ENCODE assay signal across 1 cellular context in the genomic region with DNA sequence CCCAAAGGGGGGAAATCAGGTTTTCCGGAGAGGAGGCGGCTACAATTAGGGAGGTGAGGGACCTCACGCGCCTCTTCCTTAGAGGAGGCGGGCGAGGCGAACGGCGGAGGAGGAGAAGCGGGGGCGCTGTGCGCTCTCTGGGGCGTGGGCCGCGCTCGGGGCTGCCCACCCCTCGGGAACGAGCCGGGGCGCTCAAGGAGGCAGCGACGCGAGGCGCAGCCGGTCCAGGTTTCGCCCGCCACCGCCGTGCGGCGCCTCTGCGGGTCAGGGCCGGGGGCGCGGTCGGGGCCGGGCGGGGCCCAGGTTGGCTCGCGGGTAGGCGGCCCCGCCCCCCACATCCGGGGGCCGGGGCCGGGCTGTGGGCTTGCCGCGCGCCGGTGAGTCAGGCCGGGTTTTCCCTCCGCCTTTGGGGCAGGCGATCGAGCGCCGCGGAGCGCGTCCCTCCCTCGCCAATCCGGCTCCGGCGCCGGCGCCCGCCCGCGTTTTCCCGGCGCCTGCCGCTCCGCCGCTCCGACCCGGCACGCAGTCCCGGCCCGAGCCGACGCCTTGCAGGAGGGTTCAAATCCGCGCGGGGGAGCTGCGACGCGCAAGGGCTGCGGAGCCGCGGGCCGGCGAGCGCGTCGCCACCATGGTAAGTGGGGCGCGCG.
TF ChIP-seq lines count a peak whose summit lies in the region.

A gene with protein sequence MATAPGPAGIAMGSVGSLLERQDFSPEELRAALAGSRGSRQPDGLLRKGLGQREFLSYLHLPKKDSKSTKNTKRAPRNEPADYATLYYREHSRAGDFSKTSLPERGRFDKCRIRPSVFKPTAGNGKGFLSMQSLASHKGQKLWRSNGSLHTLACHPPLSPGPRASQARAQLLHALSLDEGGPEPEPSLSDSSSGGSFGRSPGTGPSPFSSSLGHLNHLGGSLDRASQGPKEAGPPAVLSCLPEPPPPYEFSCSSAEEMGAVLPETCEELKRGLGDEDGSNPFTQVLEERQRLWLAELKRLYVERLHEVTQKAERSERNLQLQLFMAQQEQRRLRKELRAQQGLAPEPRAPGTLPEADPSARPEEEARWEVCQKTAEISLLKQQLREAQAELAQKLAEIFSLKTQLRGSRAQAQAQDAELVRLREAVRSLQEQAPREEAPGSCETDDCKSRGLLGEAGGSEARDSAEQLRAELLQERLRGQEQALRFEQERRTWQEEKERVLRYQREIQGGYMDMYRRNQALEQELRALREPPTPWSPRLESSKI (plus strand): TSS at position 392 of the 647 bp plus-strand sequence. CDS start 6,052 bp downstream, outside the sequence.

TF ChIP-seq in K562, 482 proteins besides CTCF, POLR2A, EP300 and RAD21 (continued from another document and continues in another):
- no peak for TF ChIP-seq ZNF586 (CRISPR knock-in tag; conservative IDR thresholded peaks at IDR 0.05)
- TF ChIP-seq, protein P1, sequence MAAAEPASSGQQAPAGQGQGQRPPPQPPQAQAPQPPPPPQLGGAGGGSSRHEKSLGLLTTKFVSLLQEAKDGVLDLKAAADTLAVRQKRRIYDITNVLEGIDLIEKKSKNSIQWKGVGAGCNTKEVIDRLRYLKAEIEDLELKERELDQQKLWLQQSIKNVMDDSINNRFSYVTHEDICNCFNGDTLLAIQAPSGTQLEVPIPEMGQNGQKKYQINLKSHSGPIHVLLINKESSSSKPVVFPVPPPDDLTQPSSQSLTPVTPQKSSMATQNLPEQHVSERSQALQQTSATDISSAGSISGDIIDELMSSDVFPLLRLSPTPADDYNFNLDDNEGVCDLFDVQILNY (CRISPR knock-in tag; IDR thresholded peaks at IDR 0.05) = no peak
- no peak for TF ChIP-seq PHB (CRISPR knock-in tag; IDR thresholded peaks at IDR 0.05)
- TF ChIP-seq KLF1 (tag; IDR thresholded peaks at IDR 0.05) = peak; percentile 71; the same call in 1 of the 2 replicates
- TF ChIP-seq, protein P2, sequence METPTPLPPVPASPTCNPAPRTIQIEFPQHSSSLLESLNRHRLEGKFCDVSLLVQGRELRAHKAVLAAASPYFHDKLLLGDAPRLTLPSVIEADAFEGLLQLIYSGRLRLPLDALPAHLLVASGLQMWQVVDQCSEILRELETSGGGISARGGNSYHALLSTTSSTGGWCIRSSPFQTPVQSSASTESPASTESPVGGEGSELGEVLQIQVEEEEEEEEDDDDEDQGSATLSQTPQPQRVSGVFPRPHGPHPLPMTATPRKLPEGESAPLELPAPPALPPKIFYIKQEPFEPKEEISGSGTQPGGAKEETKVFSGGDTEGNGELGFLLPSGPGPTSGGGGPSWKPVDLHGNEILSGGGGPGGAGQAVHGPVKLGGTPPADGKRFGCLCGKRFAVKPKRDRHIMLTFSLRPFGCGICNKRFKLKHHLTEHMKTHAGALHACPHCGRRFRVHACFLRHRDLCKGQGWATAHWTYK (CRISPR knock-in tag; IDR thresholded peaks at IDR 0.05) = no peak
- TF ChIP-seq, protein P3, sequence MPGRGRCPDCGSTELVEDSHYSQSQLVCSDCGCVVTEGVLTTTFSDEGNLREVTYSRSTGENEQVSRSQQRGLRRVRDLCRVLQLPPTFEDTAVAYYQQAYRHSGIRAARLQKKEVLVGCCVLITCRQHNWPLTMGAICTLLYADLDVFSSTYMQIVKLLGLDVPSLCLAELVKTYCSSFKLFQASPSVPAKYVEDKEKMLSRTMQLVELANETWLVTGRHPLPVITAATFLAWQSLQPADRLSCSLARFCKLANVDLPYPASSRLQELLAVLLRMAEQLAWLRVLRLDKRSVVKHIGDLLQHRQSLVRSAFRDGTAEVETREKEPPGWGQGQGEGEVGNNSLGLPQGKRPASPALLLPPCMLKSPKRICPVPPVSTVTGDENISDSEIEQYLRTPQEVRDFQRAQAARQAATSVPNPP (IDR thresholded peaks at IDR 0.05; ENCODE audit: borderline replicate concordance, insufficient read depth, insufficient read length) = no peak
- TF ChIP-seq EHMT2 (IDR thresholded peaks at IDR 0.05) = no peak
- no peak for TF ChIP-seq FOS (IDR thresholded peaks at IDR 0.05; ENCODE audit: extremely low read depth, insufficient read length)
- TF ChIP-seq ZC3H8 (IDR thresholded peaks at IDR 0.05) = no peak
- no peak for TF ChIP-seq PRPF4 (IDR thresholded peaks at IDR 0.05; ENCODE audit: insufficient read depth, low read depth, low read length, poor library complexity, severe bottlenecking)
- TF ChIP-seq NR1H2 (CRISPR knock-in tag; IDR thresholded peaks at IDR 0.05) = no peak
- TF ChIP-seq SNIP1 (IDR thresholded peaks at IDR 0.05; ENCODE audit: low read depth) = no peak
- TF ChIP-seq, protein P4, sequence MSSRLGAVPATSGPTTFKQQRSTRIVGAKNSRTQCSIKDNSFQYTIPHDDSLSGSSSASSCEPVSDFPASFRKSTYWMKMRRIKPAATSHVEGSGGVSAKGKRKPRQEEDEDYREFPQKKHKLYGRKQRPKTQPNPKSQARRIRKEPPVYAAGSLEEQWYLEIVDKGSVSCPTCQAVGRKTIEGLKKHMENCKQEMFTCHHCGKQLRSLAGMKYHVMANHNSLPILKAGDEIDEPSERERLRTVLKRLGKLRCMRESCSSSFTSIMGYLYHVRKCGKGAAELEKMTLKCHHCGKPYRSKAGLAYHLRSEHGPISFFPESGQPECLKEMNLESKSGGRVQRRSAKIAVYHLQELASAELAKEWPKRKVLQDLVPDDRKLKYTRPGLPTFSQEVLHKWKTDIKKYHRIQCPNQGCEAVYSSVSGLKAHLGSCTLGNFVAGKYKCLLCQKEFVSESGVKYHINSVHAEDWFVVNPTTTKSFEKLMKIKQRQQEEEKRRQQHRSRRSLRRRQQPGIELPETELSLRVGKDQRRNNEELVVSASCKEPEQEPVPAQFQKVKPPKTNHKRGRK (tag; IDR thresholded peaks at IDR 0.05) = no peak
- TF ChIP-seq PURB (CRISPR knock-in tag; IDR thresholded peaks at IDR 0.05; ENCODE audit: low read depth) = no peak
- peak; percentile 81 for TF ChIP-seq FOSL1 (tag; conservative IDR thresholded peaks at IDR 0.05)
- TF ChIP-seq ARID1B (IDR thresholded peaks at IDR 0.05) = no peak
- TF ChIP-seq ZNF274 (IDR thresholded peaks at IDR 0.05; ENCODE audit: borderline replicate concordance, low read depth, low read length) = no peak
- TF ChIP-seq, protein P5, sequence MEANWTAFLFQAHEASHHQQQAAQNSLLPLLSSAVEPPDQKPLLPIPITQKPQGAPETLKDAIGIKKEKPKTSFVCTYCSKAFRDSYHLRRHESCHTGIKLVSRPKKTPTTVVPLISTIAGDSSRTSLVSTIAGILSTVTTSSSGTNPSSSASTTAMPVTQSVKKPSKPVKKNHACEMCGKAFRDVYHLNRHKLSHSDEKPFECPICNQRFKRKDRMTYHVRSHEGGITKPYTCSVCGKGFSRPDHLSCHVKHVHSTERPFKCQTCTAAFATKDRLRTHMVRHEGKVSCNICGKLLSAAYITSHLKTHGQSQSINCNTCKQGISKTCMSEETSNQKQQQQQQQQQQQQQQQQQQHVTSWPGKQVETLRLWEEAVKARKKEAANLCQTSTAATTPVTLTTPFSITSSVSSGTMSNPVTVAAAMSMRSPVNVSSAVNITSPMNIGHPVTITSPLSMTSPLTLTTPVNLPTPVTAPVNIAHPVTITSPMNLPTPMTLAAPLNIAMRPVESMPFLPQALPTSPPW (CRISPR knock-in tag; IDR thresholded peaks at IDR 0.05) = peak; percentile 97
- no peak for TF ChIP-seq IFI16 (CRISPR knock-in tag; IDR thresholded peaks at IDR 0.05)
- TF ChIP-seq PPARD (CRISPR knock-in tag; IDR thresholded peaks at IDR 0.05) = no peak
- TF ChIP-seq SETDB1 (IDR thresholded peaks at IDR 0.05; ENCODE audit: low read length) = no peak
- 0 out of 2 replicates have a peak, but pooled peaks have one; percentile 15 for TF ChIP-seq TCF3 (CRISPR knock-in tag; IDR thresholded peaks at IDR 0.05)
- TF ChIP-seq ILF3 (IDR thresholded peaks at IDR 0.05; ENCODE audit: borderline replicate concordance) = no peak
- no peak for TF ChIP-seq TRIM24 (IDR thresholded peaks at IDR 0.05)
- no peak for TF ChIP-seq KLF10 (CRISPR knock-in tag; IDR thresholded peaks at IDR 0.05)
- peak; percentile 17; the same call in 1 of the 2 replicates for TF ChIP-seq TEAD4 (IDR thresholded peaks at IDR 0.05; ENCODE audit: low read length)
- TF ChIP-seq TEAD4 (CRISPR knock-in tag; IDR thresholded peaks at IDR 0.05; ENCODE audit: borderline replicate concordance) = no peak
- no peak for TF ChIP-seq ZNF780A (CRISPR knock-in tag; IDR thresholded peaks at IDR 0.05)
- peak; percentile 10; the same call in 1 of the 2 replicates for TF ChIP-seq PHF21A (IDR thresholded peaks at IDR 0.05; ENCODE audit: borderline replicate concordance, low read depth)
- TF ChIP-seq NUFIP1 (IDR thresholded peaks at IDR 0.05; ENCODE audit: partially characterized antibody) = no peak
- TF ChIP-seq, protein P6, sequence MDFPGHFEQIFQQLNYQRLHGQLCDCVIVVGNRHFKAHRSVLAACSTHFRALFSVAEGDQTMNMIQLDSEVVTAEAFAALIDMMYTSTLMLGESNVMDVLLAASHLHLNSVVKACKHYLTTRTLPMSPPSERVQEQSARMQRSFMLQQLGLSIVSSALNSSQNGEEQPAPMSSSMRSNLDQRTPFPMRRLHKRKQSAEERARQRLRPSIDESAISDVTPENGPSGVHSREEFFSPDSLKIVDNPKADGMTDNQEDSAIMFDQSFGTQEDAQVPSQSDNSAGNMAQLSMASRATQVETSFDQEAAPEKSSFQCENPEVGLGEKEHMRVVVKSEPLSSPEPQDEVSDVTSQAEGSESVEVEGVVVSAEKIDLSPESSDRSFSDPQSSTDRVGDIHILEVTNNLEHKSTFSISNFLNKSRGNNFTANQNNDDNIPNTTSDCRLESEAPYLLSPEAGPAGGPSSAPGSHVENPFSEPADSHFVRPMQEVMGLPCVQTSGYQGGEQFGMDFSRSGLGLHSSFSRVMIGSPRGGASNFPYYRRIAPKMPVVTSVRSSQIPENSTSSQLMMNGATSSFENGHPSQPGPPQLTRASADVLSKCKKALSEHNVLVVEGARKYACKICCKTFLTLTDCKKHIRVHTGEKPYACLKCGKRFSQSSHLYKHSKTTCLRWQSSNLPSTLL (IDR thresholded peaks at IDR 0.05) = no peak
- TF ChIP-seq DPF2 (IDR thresholded peaks at IDR 0.05) = no peak
- TF ChIP-seq, protein P7, sequence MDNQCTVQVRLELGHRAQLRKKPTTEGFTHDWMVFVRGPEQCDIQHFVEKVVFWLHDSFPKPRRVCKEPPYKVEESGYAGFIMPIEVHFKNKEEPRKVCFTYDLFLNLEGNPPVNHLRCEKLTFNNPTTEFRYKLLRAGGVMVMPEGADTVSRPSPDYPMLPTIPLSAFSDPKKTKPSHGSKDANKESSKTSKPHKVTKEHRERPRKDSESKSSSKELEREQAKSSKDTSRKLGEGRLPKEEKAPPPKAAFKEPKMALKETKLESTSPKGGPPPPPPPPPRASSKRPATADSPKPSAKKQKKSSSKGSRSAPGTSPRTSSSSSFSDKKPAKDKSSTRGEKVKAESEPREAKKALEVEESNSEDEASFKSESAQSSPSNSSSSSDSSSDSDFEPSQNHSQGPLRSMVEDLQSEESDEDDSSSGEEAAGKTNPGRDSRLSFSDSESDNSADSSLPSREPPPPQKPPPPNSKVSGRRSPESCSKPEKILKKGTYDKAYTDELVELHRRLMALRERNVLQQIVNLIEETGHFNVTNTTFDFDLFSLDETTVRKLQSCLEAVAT (IDR thresholded peaks at IDR 0.05) = no peak
- no peak for TF ChIP-seq ZNF212 (CRISPR knock-in tag; IDR thresholded peaks at IDR 0.05)
- TF ChIP-seq HEY1 (CRISPR knock-in tag; IDR thresholded peaks at IDR 0.05; ENCODE audit: borderline replicate concordance) = no peak
- TF ChIP-seq CXXC5 (CRISPR knock-in tag; IDR thresholded peaks at IDR 0.05) = peak; percentile 99
- TF ChIP-seq CHD4 (IDR thresholded peaks at IDR 0.05; ENCODE audit: insufficient read depth, insufficient replicate concordance, low read depth, low read length, poor library complexity, severe bottlenecking) = no peak
- 0 out of 2 replicates have a peak, but pooled peaks have one; percentile 34 for TF ChIP-seq ELF1 (tag; IDR thresholded peaks at IDR 0.05)
- TF ChIP-seq ZNF133 (CRISPR knock-in tag; IDR thresholded peaks at IDR 0.05) = no peak
- no peak for TF ChIP-seq ZNF830 (CRISPR knock-in tag; IDR thresholded peaks at IDR 0.05)
- no peak for TF ChIP-seq ZNF77 (CRISPR knock-in tag; IDR thresholded peaks at IDR 0.05)
- no peak for TF ChIP-seq RBM22 (IDR thresholded peaks at IDR 0.05; ENCODE audit: low read depth, low read length, poor library complexity, severe bottlenecking)
- TF ChIP-seq, protein P8, sequence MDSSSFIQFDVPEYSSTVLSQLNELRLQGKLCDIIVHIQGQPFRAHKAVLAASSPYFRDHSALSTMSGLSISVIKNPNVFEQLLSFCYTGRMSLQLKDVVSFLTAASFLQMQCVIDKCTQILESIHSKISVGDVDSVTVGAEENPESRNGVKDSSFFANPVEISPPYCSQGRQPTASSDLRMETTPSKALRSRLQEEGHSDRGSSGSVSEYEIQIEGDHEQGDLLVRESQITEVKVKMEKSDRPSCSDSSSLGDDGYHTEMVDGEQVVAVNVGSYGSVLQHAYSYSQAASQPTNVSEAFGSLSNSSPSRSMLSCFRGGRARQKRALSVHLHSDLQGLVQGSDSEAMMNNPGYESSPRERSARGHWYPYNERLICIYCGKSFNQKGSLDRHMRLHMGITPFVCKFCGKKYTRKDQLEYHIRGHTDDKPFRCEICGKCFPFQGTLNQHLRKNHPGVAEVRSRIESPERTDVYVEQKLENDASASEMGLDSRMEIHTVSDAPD (CRISPR knock-in tag; IDR thresholded peaks at IDR 0.05) = no peak
- TF ChIP-seq ZNF408 (CRISPR knock-in tag; IDR thresholded peaks at IDR 0.05; ENCODE audit: low read depth) = no peak
- no peak for TF ChIP-seq CBX2 (IDR thresholded peaks at IDR 0.05; ENCODE audit: insufficient read depth, low read length, poor library complexity, severe bottlenecking)
- TF ChIP-seq BCL6 (CRISPR knock-in tag; IDR thresholded peaks at IDR 0.05) = no peak
- no peak for TF ChIP-seq ETV1 (tag; conservative IDR thresholded peaks at IDR 0.05; ENCODE audit: low read depth)
- peak; percentile 63; the same call in 1 of the 2 replicates for TF ChIP-seq ZKSCAN1 (IDR thresholded peaks at IDR 0.05; ENCODE audit: low read depth, low read length)
- no peak for TF ChIP-seq ZNF224 (CRISPR knock-in tag; IDR thresholded peaks at IDR 0.05)
- TF ChIP-seq ZFP30 (CRISPR knock-in tag; IDR thresholded peaks at IDR 0.05; ENCODE audit: borderline replicate concordance) = no peak
- no peak for TF ChIP-seq ZNF134 (CRISPR knock-in tag; conservative IDR thresholded peaks at IDR 0.05)
- no peak for TF ChIP-seq LARP7 (IDR thresholded peaks at IDR 0.05)
- TF ChIP-seq, protein P9, sequence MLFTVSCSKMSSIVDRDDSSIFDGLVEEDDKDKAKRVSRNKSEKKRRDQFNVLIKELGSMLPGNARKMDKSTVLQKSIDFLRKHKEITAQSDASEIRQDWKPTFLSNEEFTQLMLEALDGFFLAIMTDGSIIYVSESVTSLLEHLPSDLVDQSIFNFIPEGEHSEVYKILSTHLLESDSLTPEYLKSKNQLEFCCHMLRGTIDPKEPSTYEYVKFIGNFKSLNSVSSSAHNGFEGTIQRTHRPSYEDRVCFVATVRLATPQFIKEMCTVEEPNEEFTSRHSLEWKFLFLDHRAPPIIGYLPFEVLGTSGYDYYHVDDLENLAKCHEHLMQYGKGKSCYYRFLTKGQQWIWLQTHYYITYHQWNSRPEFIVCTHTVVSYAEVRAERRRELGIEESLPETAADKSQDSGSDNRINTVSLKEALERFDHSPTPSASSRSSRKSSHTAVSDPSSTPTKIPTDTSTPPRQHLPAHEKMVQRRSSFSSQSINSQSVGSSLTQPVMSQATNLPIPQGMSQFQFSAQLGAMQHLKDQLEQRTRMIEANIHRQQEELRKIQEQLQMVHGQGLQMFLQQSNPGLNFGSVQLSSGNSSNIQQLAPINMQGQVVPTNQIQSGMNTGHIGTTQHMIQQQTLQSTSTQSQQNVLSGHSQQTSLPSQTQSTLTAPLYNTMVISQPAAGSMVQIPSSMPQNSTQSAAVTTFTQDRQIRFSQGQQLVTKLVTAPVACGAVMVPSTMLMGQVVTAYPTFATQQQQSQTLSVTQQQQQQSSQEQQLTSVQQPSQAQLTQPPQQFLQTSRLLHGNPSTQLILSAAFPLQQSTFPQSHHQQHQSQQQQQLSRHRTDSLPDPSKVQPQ (CRISPR knock-in tag; IDR thresholded peaks at IDR 0.05; ENCODE audit: borderline replicate concordance) = no peak
